ENCODE assay signal across 11 cellular contexts in the genomic region with DNA sequence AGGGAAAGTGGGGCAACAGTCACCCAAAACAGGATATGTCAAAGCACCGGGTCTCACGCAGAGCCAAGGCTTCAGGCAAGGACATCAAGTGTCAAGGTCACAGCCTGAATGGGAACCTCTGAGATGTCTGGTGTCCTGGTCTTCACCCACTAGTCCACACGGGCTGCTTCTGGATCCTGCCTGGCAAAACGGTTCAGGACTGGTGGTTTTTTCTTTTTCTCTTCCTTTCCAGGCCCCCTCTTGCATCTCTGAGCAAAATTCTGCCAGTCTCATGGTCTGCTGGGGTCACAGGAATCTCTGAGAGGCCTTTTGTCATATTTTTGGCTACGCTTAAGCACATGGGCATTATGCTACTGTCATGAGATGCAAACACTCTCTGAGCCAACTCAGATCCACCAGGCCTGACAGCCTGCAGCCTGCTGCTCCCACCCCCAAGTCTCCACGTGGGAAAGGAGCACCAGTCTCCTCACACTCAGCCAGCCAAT.
DNase-seq lines count a peak whose midpoint lies in the region; ATAC-seq and TF ChIP-seq lines count a peak whose summit lies in the region.
"Had no signal": no experiment of that assay in that cellular context is flagged by ENCODE, and none has a peak within 500 bp of the region (broad histone marks: within the 10 kb centered on the region; RNA-seq: fewer than 3 reads in every experiment).

No MANE protein-coding gene starts in this region.

- H2AFZ ChIP-seq in DND-41 (ENCODE audit: low read depth, low read length): peak overlapping the region; percentile 55

- H3K4me2 ChIP-seq in DND-41 (ENCODE audit: insufficient read depth, low read length): no peak overlapping the region

- no peaks in the 10 kb centered on the region for H3K4me1 ChIP-seq in DND-41 (ENCODE audit: insufficient read depth, low read length)
- peaks cover 0 to 3% of the 10 kb centered on the region in 2 donors for H3K4me1 ChIP-seq in ascending aorta
- peaks cover 0 to 9% of the 10 kb centered on the region in 2 donors for H3K4me1 ChIP-seq in right atrium auricular region

- H3K36me3 ChIP-seq in DND-41 (ENCODE audit: insufficient read depth, low read length) (no peaks in the 10 kb centered on the region), ascending aorta (no peaks in the 10 kb centered on the region), right atrium auricular region (no peaks in the 10 kb centered on the region)

- intact Hi-C loops in ascending aorta (cut with DNase I) (no loop called here), sciatic nerve (cut with DNase I) (no loop called here)

- no peak overlapping the region for H3K9ac ChIP-seq in DND-41 (ENCODE audit: low read depth, low read length)

- H3K4me3 ChIP-seq in DND-41 (ENCODE audit: low read depth in 1 of 2, low read length in 2 of 2) (no peak overlapping the region), ascending aorta (no peak overlapping the region), right atrium auricular region (no peak overlapping the region)

- no peak for ATAC-seq in DND-41 (ENCODE audit: insufficient read depth, low read depth)
- ATAC-seq in sciatic nerve: peak; percentile 49
- ATAC-seq: activated CD8-positive, alpha-beta T cell treated with anti-CD3 and anti-CD28 coated beads for 36 hours; natural killer cell had no signal

- H3K27me3 ChIP-seq in DND-41 (ENCODE audit: insufficient read depth, low read length, poor library complexity) (no peaks in the 10 kb centered on the region), ascending aorta (no peaks in the 10 kb centered on the region), right atrium auricular region (no peaks in the 10 kb centered on the region)

- H4K20me1 ChIP-seq in DND-41 (ENCODE audit: insufficient read depth, low read length): no peaks in the 10 kb centered on the region

- no peaks in the 10 kb centered on the region for H3K9me3 ChIP-seq in DND-41 (ENCODE audit: insufficient read depth, low read length, severe bottlenecking)
- no peaks in the 10 kb centered on the region for H3K9me3 ChIP-seq in ascending aorta
- no peaks in the 10 kb centered on the region for H3K9me3 ChIP-seq in right atrium auricular region

- no peaks in the 10 kb centered on the region for H3K79me2 ChIP-seq in DND-41 (ENCODE audit: insufficient read depth, low read length)

- no peak overlapping the region for H3K27ac ChIP-seq in DND-41 (ENCODE audit: low read length)
- H3K27ac ChIP-seq in ascending aorta: peak overlapping the region; percentile 29 to 38
- H3K27ac ChIP-seq in right atrium auricular region: peak overlapping the region; percentile 8 to 46

- DNase-seq in DND-41 (no peak), ascending aorta (ENCODE audit: low spot score in 2 of 2) (no peak), right atrium auricular region (ENCODE audit: low spot score) (no peak), sciatic nerve (ENCODE audit: low spot score) (no peak), germinal center (ENCODE audit: low spot score) (no peak), Kasumi-1 (lab: John Stamatoyannopoulos, UW) (no peak), HT-29 (ENCODE audit: low spot score) (no peak), T-helper 1 cell (no peak)
- DNase-seq: activated CD8-positive, alpha-beta T cell treated with anti-CD3 and anti-CD28 coated beads for 36 hours; cerebellar nuclear complex; natural killer cell had no signal

- TF ChIP-seq CTCF in DND-41 (IDR thresholded peaks at IDR 0.05; ENCODE audit: borderline replicate concordance, extremely low read depth, low read length, poor library complexity, severe bottlenecking): no peak
- no peak for TF ChIP-seq CTCF in ascending aorta (IDR thresholded peaks at IDR 0.05)
- no peak for TF ChIP-seq CTCF in right atrium auricular region (IDR thresholded peaks at IDR 0.05)
